In genomic region chr3:65938147-65938546, GRCh38 we compare ENCODE assay signal across 17 cellular contexts.
DNase-seq lines count a peak whose midpoint lies in the region; FAIRE-seq and TF ChIP-seq lines count a peak whose summit lies in the region.
"Had no signal": no experiment of that assay in that cellular context is flagged by ENCODE, and none has a peak within 500 bp of the region (broad histone marks: within the 10 kb centered on the region; RNA-seq: fewer than 3 reads in every experiment).

No MANE protein-coding gene starts in this region.

- no peak for TF ChIP-seq CTCF in Loucy (conservative IDR thresholded peaks at IDR 0.05; ENCODE audit: low read length)
- TF ChIP-seq CTCF in kidney (IDR thresholded peaks at IDR 0.05; ENCODE audit: borderline replicate concordance, extremely low read depth, insufficient read depth) = no peak
- TF ChIP-seq CTCF in OCI-LY7 (conservative IDR thresholded peaks at IDR 0.05; ENCODE audit: low read length) = no peak
- TF ChIP-seq CTCF in hepatocyte (IDR thresholded peaks at IDR 0.05; ENCODE audit: poor library complexity) = no peak

- CTCF ChIA-PET in OCI-LY7 (lab: Charles Lee; ENCODE audit: unreplicated experiment) = no interaction called here

- peak overlapping the region in 7 of 11 experiments; percentile 43 to 75 (median 62); a peak in 11 of 22 replicates for H3K27ac ChIP-seq in BLaER1 treated with 17β-estradiol and CSF1 and Interleukin-3, amounts not matched to agents 10 nM and 100 nM
- H3K27ac ChIP-seq in kidney (ENCODE audit: low read depth in 2 of 2, low read length in 2 of 2) = no peak overlapping the region
- H3K27ac ChIP-seq in subcutaneous abdominal adipose tissue (ENCODE audit: low read depth, low read length) = peak overlapping the region; percentile 86
- H3K27ac ChIP-seq in OCI-LY7 (ENCODE audit: low read depth, low read length, poor library complexity, severe bottlenecking) = no peak overlapping the region
- H3K27ac ChIP-seq in hepatocyte = no peak overlapping the region

- peaks cover 0 to 7% (median 0%) of the 10 kb centered on the region in 11 experiments; a peak in 3 of 22 replicates for H3K27me3 ChIP-seq in BLaER1 treated with 17β-estradiol and CSF1 and Interleukin-3, amounts not matched to agents 10 nM and 100 nM
- H3K27me3 ChIP-seq in Loucy (ENCODE audit: insufficient read depth, low read length, poor library complexity, severe bottlenecking) = no peaks in the 10 kb centered on the region
- H3K27me3 ChIP-seq in subcutaneous abdominal adipose tissue (ENCODE audit: control insufficient read depth in 5 of 5, insufficient read depth in 4 of 5, low read length in 5 of 5) = no peaks in the 10 kb centered on the region
- H3K27me3 ChIP-seq in hepatocyte = no peaks in the 10 kb centered on the region
- H3K27me3 ChIP-seq: BE2C had no signal

- peaks cover 19 to 31% (median 27%) of the 10 kb centered on the region in 11 experiments; a peak in 21 of 22 replicates for H3K9me3 ChIP-seq in BLaER1 treated with 17β-estradiol and CSF1 and Interleukin-3, amounts not matched to agents 10 nM and 100 nM (replicated peaks in 1 of 11)
- peaks cover under 1% of the 10 kb centered on the region; the same call in 1 of the 2 replicates for H3K9me3 ChIP-seq in Loucy (ENCODE audit: insufficient read depth, low read depth, low read length)
- peaks cover 0 to 3% of the 10 kb centered on the region in 2 donors for H3K9me3 ChIP-seq in kidney (ENCODE audit: control insufficient read depth in 1 of 2, low read length in 2 of 2)
- peaks cover 0 to 4% (median 3%) of the 10 kb centered on the region in 5 donors for H3K9me3 ChIP-seq in subcutaneous abdominal adipose tissue (ENCODE audit: control insufficient read depth in 5 of 5, low read length in 5 of 5)
- H3K9me3 ChIP-seq in OCI-LY7 (ENCODE audit: low read length) = no peaks in the 10 kb centered on the region
- H3K9me3 ChIP-seq in hepatocyte (ENCODE audit: low read depth) = no peaks in the 10 kb centered on the region
- H3K9me3 ChIP-seq: BE2C had no signal

- no TSS peak for BruUV-seq in OCI-LY7 (replicated peaks; lab: Mats Ljungman, UMichigan)

- peaks cover 17 to 52% (median 48%) of the 10 kb centered on the region in 10 experiments for H3K4me1 ChIP-seq in BLaER1 treated with 17β-estradiol and CSF1 and Interleukin-3, amounts not matched to agents 10 nM and 100 nM
- H3K4me1 ChIP-seq in Loucy (ENCODE audit: insufficient read depth, low read length, poor library complexity, severe bottlenecking) (peaks cover 33% of the 10 kb centered on the region), kidney (ENCODE audit: control insufficient read depth in 1 of 2, insufficient read depth in 1 of 2, low read depth in 1 of 2, low read length in 2 of 2) (peaks cover 3 to 4% of the 10 kb centered on the region in 2 donors), subcutaneous abdominal adipose tissue (ENCODE audit: control insufficient read depth in 5 of 5, insufficient read depth in 5 of 5, low read length in 5 of 5) (peaks cover 7 to 51% (median 31%) of the 10 kb centered on the region in 5 donors), OCI-LY7 (ENCODE audit: insufficient read depth, low read length, poor library complexity, severe bottlenecking) (no peaks in the 10 kb centered on the region), hepatocyte (ENCODE audit: insufficient read depth) (no peaks in the 10 kb centered on the region)
- H3K4me1 ChIP-seq: BE2C had no signal

- DNase-seq in kidney (no peak), OCI-LY7 (ENCODE audit: low spot score) (no peak), hepatocyte (ENCODE audit: low spot score) (no peak), middle frontal gyrus (ENCODE audit: extremely low spot score, low spot score) (no peak)
- DNase-seq: BE2C; CD4-positive, alpha-beta memory T cell; DMS153; H9; NCI-H1105; NCI-H2081; NCI-H2171 treated with DMSO at 0.1 percent for 48 hours; OCI-M1; RPMI8226; SHP77 treated with DMSO at 0.1 percent for 48 hours had no signal

- POLR2A ChIA-PET in OCI-LY7 (lab: Charles Lee) = no interaction called here

- H3K9ac ChIP-seq in BLaER1 treated with 17β-estradiol and CSF1 and Interleukin-3, amounts not matched to agents 10 nM and 100 nM = peak overlapping the region in 3 of 11 experiments; percentile 12 to 61 (median 16); a peak in 3 of 22 replicates
- H3K9ac ChIP-seq in Loucy (ENCODE audit: low read depth, low read length, poor library complexity, severe bottlenecking) = no peak overlapping the region
- H3K9ac ChIP-seq in kidney (ENCODE audit: low read length in 2 of 2) = no peak overlapping the region
- H3K9ac ChIP-seq in subcutaneous abdominal adipose tissue (ENCODE audit: low read length in 5 of 5) = no peak overlapping the region

- intact Hi-C loops in kidney (cut with DNase I) = no loop called here
- intact Hi-C loops in OCI-LY7 (cut with micrococcal nuclease; ENCODE audit: unreplicated experiment) = loop anchor here (10.0 kb wide), 1 partner anchor 57 kb away; no protein-coding TSS in a partner anchor

- peaks cover 0 to 5% (median 0%) of the 10 kb centered on the region in 11 experiments; a peak in 1 of 22 replicates for H3K36me3 ChIP-seq in BLaER1 treated with 17β-estradiol and CSF1 and Interleukin-3, amounts not matched to agents 10 nM and 100 nM
- H3K36me3 ChIP-seq in Loucy (ENCODE audit: insufficient read depth, low read length) (no peaks in the 10 kb centered on the region), kidney (ENCODE audit: control insufficient read depth in 1 of 2, insufficient read depth in 2 of 2, low read length in 2 of 2) (no peaks in the 10 kb centered on the region), subcutaneous abdominal adipose tissue (ENCODE audit: control insufficient read depth in 5 of 5, insufficient read depth in 5 of 5, low read length in 5 of 5) (no peaks in the 10 kb centered on the region), OCI-LY7 (ENCODE audit: insufficient read depth, low read length) (no peaks in the 10 kb centered on the region), hepatocyte (replicated peaks; ENCODE audit: insufficient read depth, low read depth) (no peaks in the 10 kb centered on the region)
- H3K36me3 ChIP-seq: BE2C had no signal

- no peaks in the 10 kb centered on the region for H3K79me2 ChIP-seq in Loucy (ENCODE audit: insufficient read depth, low read length)
- no peaks in the 10 kb centered on the region for H3K79me2 ChIP-seq in OCI-LY7 (ENCODE audit: insufficient read depth, low read depth, low read length)
- peaks cover 74% of the 10 kb centered on the region for H3K79me2 ChIP-seq in hepatocyte

- H3K4me3 ChIP-seq in BLaER1 treated with 17β-estradiol and CSF1 and Interleukin-3, amounts not matched to agents 10 nM and 100 nM = peak overlapping the region in 2 of 10 experiments; percentile 22 to 27; a peak in 2 of 20 replicates
- H3K4me3 ChIP-seq in Loucy (ENCODE audit: low read length, poor library complexity, severe bottlenecking) (peak overlapping the region; percentile 22), kidney (ENCODE audit: low read length in 2 of 2) (no peak overlapping the region), subcutaneous abdominal adipose tissue (ENCODE audit: low read depth in 1 of 5, low read length in 5 of 5) (no peak overlapping the region), OCI-LY7 (ENCODE audit: low read depth, low read length, poor library complexity, severe bottlenecking) (no peak overlapping the region), hepatocyte (no peak overlapping the region)

- H4K20me1 ChIP-seq in BLaER1 treated with 17β-estradiol and CSF1 and Interleukin-3, amounts not matched to agents 10 nM and 100 nM = no peaks in the 10 kb centered on the region
- peaks cover 24% of the 10 kb centered on the region for H4K20me1 ChIP-seq in Loucy (ENCODE audit: insufficient read depth, low read length, poor library complexity, severe bottlenecking)
- H4K20me1 ChIP-seq in OCI-LY7 (ENCODE audit: insufficient read depth, low read length) = no peaks in the 10 kb centered on the region
- H4K20me1 ChIP-seq in hepatocyte (ENCODE audit: insufficient read depth, poor library complexity, severe bottlenecking) = no peaks in the 10 kb centered on the region

- H2AFZ ChIP-seq in Loucy (ENCODE audit: low read length) = no peak overlapping the region
- no peak overlapping the region for H2AFZ ChIP-seq in OCI-LY7 (ENCODE audit: low read length)
- H2AFZ ChIP-seq in hepatocyte = no peak overlapping the region

- WGBS in hepatocyte (ENCODE audit: low lambda C conversion rate, missing lambda C conversion rate) = 88% methylated on average over 1 of the region's 1 CpG

- FAIRE-seq in kidney (lab: Jason Lieb, UNC) = peak; percentile 32

- H3K4me2 ChIP-seq in BLaER1 treated with 17β-estradiol and CSF1 and Interleukin-3, amounts not matched to agents 10 nM and 100 nM = peak overlapping the region in 10 of 11 experiments; percentile 1 to 94 (median 78); a peak in 18 of 22 replicates
- H3K4me2 ChIP-seq in Loucy (ENCODE audit: low read depth, low read length, poor library complexity, severe bottlenecking) = peak overlapping the region; percentile 43
- no peak overlapping the region for H3K4me2 ChIP-seq in OCI-LY7 (ENCODE audit: low read length)
- no peak overlapping the region for H3K4me2 ChIP-seq in hepatocyte

- H3K9me2 ChIP-seq in Loucy (replicated peaks; ENCODE audit: low read depth, low read length) (no peaks in the 10 kb centered on the region), OCI-LY7 (ENCODE audit: insufficient read depth, low read length) (no peaks in the 10 kb centered on the region), hepatocyte (replicated peaks; ENCODE audit: insufficient read depth) (no peaks in the 10 kb centered on the region)

- no peaks in the 10 kb centered on the region for H3F3A ChIP-seq in Loucy (ENCODE audit: low read depth)

Comparison
In these comparisons a context has a peak if more than half of its experiments do, and no peak if none do; other contexts are left out.
1. H3K27ac ChIP-seq: peak in BLaER1 treated with 17β-estradiol and CSF1 and Interleukin-3, amounts not matched to agents 10 nM and 100 nM (7 of 11) and subcutaneous abdominal adipose tissue (single experiment); none in kidney (0 of 2), OCI-LY7 (single experiment) and hepatocyte (single experiment).
2. H3K4me2 ChIP-seq: peak in BLaER1 treated with 17β-estradiol and CSF1 and Interleukin-3, amounts not matched to agents 10 nM and 100 nM (10 of 11) and Loucy (single experiment); none in OCI-LY7 (single experiment) and hepatocyte (single experiment).